5 cellular contexts compared by ENCODE assay signal in the genomic region with DNA sequence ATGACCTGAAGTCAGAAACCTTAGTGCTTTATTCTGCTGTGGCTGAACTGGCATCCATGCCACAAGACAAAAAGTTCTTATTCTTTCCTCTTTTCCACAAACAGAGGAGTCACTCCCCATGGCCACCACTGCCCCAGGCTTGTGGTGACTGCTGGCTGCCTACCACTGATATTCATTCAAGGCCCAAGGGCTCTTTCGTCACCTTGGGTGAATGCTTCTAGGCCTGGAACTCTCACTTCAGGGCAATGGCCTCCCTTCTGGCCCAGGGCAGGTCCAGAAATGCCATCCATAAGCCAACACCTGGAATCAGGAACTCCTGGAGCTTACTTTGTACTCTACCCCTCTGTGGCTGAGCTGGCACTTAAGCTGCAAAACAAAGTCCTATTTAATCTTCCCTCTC.
"Had no signal": no experiment of that assay in that cellular context is flagged by ENCODE, and none has a peak within 500 bp of the region (broad histone marks: within the 10 kb centered on the region; RNA-seq: fewer than 3 reads in every experiment).

No MANE protein-coding gene starts in this region.

- H3K4me3 ChIP-seq: K562 had no signal

- H3K27ac ChIP-seq: HL-60 had no signal

- DNase-seq: IMR-90, KBM-7, KG1 had no signal
